Comparison of ENCODE assay signal across 1 cellular context in the genomic region with DNA sequence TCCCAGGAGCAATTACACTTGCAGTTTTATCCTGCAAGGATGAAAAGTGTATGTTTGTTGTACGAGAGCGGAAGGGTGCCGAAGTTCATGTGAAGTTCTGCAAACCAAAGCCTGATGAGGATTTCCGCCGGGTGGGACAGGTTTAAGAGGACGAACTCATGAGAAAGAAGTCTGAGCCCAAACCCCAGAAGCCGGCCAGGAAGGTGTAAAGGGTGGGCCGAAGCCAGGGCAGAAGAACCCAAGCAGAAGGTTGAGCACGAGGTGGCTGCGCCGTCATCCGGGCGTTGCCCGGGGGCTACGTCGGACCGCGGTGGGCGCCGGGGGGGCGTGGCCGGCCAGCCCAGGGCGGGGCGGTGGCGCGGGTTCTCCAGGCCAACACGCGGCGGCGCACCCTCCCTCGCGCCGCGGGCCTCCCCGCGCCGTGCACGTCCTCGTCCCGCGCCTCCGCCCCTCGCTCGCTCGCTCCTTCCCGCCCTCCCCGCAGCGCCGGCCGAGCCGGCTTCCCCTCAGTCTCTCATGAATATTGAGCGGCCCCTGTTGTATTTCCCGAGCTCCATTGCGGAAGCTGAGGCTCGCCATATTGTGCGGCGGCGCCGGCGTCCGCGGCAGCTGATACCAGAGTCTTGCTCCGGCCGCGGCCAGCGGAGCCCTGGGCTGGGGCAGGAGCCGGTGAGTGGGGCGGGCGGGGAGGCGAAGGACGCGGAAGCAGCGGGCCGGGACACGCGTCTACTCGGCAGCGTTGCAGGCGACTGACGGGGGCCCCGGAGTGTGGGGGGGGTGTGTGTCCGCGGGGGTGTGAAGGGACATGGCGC.
TF ChIP-seq lines count a peak whose summit lies in the region.

A gene (plus strand): TSS at position 578 of the 812 bp plus-strand sequence. CDS start 41,996 bp downstream, outside the sequence.

TF ChIP-seq in HepG2, 621 proteins besides CTCF, POLR2A, EP300 and RAD21 (continued from another document and continues in another):
- TF ChIP-seq, protein P1, sequence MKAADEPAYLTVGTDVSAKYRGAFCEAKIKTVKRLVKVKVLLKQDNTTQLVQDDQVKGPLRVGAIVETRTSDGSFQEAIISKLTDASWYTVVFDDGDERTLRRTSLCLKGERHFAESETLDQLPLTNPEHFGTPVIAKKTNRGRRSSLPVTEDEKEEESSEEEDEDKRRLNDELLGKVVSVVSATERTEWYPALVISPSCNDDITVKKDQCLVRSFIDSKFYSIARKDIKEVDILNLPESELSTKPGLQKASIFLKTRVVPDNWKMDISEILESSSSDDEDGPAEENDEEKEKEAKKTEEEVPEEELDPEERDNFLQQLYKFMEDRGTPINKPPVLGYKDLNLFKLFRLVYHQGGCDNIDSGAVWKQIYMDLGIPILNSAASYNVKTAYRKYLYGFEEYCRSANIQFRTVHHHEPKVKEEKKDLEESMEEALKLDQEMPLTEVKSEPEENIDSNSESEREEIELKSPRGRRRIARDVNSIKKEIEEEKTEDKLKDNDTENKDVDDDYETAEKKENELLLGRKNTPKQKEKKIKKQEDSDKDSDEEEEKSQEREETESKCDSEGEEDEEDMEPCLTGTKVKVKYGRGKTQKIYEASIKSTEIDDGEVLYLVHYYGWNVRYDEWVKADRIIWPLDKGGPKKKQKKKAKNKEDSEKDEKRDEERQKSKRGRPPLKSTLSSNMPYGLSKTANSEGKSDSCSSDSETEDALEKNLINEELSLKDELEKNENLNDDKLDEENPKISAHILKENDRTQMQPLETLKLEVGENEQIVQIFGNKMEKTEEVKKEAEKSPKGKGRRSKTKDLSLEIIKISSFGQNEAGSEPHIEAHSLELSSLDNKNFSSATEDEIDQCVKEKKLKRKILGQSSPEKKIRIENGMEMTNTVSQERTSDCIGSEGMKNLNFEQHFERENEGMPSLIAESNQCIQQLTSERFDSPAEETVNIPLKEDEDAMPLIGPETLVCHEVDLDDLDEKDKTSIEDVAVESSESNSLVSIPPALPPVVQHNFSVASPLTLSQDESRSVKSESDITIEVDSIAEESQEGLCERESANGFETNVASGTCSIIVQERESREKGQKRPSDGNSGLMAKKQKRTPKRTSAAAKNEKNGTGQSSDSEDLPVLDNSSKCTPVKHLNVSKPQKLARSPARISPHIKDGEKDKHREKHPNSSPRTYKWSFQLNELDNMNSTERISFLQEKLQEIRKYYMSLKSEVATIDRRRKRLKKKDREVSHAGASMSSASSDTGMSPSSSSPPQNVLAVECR (CRISPR knock-in tag; IDR thresholded peaks at IDR 0.05; ENCODE audit: borderline replicate concordance), result peak; percentile 41; the same call in 1 of the 2 replicates
- TF ChIP-seq SNRNP70 (IDR thresholded peaks at IDR 0.05; ENCODE audit: low read depth, low read length) (no peak), NFATC3 (CRISPR knock-in tag; IDR thresholded peaks at IDR 0.05) (no peak), ZNF720 (CRISPR knock-in tag; IDR thresholded peaks at IDR 0.05) (no peak), SOX5 (CRISPR knock-in tag; IDR thresholded peaks at IDR 0.05; ENCODE audit: borderline replicate concordance) (no peak; the same call in 1 of the 2 replicates), IKZF1 (IDR thresholded peaks at IDR 0.05) (no peak), ZNF776 (CRISPR knock-in tag; IDR thresholded peaks at IDR 0.05) (no peak), ZNF746 (CRISPR knock-in tag; IDR thresholded peaks at IDR 0.05) (no peak; the same call in 1 of the 2 replicates), ZNF337 (CRISPR knock-in tag; IDR thresholded peaks at IDR 0.05; ENCODE audit: borderline replicate concordance, low read depth) (no peak), ZNF207 (IDR thresholded peaks at IDR 0.05; ENCODE audit: borderline replicate concordance) (no peak), ZNF782 (CRISPR knock-in tag; IDR thresholded peaks at IDR 0.05; ENCODE audit: borderline replicate concordance) (no peak), TCF7L2 (IDR thresholded peaks at IDR 0.05; ENCODE audit: low read depth, low read length) (no peak), ZNF501 (CRISPR knock-in tag; IDR thresholded peaks at IDR 0.05) (no peak), SP2 (CRISPR knock-in tag; IDR thresholded peaks at IDR 0.05) (no peak; the same call in 1 of the 2 replicates), ZNF652 (CRISPR knock-in tag; IDR thresholded peaks at IDR 0.05; ENCODE audit: borderline replicate concordance, low read depth) (no peak)
- TF ChIP-seq, protein P2, sequence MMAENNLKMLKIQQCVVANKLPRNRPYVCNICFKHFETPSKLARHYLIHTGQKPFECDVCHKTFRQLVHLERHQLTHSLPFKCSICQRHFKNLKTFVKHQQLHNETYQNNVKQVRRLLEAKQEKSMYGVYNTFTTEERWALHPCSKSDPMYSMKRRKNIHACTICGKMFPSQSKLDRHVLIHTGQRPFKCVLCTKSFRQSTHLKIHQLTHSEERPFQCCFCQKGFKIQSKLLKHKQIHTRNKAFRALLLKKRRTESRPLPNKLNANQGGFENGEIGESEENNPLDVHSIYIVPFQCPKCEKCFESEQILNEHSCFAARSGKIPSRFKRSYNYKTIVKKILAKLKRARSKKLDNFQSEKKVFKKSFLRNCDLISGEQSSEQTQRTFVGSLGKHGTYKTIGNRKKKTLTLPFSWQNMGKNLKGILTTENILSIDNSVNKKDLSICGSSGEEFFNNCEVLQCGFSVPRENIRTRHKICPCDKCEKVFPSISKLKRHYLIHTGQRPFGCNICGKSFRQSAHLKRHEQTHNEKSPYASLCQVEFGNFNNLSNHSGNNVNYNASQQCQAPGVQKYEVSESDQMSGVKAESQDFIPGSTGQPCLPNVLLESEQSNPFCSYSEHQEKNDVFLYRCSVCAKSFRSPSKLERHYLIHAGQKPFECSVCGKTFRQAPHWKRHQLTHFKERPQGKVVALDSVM (CRISPR knock-in tag; IDR thresholded peaks at IDR 0.05), result 0 out of 2 replicates have a peak, but pooled peaks have one; percentile 25
- TF ChIP-seq, protein P3, sequence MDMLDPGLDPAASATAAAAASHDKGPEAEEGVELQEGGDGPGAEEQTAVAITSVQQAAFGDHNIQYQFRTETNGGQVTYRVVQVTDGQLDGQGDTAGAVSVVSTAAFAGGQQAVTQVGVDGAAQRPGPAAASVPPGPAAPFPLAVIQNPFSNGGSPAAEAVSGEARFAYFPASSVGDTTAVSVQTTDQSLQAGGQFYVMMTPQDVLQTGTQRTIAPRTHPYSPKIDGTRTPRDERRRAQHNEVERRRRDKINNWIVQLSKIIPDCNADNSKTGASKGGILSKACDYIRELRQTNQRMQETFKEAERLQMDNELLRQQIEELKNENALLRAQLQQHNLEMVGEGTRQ (IDR thresholded peaks at IDR 0.05; ENCODE audit: low read depth, low read length), result no peak
- TF ChIP-seq, protein P3 (CRISPR knock-in tag; IDR thresholded peaks at IDR 0.05; ENCODE audit: borderline replicate concordance), result no peak
- TF ChIP-seq, protein P4, sequence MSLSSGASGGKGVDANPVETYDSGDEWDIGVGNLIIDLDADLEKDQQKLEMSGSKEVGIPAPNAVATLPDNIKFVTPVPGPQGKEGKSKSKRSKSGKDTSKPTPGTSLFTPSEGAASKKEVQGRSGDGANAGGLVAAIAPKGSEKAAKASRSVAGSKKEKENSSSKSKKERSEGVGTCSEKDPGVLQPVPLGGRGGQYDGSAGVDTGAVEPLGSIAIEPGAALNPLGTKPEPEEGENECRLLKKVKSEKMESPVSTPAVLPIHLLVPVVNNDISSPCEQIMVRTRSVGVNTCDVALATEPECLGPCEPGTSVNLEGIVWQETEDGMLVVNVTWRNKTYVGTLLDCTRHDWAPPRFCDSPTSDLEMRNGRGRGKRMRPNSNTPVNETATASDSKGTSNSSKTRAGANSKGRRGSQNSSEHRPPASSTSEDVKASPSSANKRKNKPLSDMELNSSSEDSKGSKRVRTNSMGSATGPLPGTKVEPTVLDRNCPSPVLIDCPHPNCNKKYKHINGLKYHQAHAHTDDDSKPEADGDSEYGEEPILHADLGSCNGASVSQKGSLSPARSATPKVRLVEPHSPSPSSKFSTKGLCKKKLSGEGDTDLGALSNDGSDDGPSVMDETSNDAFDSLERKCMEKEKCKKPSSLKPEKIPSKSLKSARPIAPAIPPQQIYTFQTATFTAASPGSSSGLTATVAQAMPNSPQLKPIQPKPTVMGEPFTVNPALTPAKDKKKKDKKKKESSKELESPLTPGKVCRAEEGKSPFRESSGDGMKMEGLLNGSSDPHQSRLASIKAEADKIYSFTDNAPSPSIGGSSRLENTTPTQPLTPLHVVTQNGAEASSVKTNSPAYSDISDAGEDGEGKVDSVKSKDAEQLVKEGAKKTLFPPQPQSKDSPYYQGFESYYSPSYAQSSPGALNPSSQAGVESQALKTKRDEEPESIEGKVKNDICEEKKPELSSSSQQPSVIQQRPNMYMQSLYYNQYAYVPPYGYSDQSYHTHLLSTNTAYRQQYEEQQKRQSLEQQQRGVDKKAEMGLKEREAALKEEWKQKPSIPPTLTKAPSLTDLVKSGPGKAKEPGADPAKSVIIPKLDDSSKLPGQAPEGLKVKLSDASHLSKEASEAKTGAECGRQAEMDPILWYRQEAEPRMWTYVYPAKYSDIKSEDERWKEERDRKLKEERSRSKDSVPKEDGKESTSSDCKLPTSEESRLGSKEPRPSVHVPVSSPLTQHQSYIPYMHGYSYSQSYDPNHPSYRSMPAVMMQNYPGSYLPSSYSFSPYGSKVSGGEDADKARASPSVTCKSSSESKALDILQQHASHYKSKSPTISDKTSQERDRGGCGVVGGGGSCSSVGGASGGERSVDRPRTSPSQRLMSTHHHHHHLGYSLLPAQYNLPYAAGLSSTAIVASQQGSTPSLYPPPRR (CRISPR knock-in tag; IDR thresholded peaks at IDR 0.05; ENCODE audit: borderline replicate concordance), result no peak
- TF ChIP-seq, protein P5, sequence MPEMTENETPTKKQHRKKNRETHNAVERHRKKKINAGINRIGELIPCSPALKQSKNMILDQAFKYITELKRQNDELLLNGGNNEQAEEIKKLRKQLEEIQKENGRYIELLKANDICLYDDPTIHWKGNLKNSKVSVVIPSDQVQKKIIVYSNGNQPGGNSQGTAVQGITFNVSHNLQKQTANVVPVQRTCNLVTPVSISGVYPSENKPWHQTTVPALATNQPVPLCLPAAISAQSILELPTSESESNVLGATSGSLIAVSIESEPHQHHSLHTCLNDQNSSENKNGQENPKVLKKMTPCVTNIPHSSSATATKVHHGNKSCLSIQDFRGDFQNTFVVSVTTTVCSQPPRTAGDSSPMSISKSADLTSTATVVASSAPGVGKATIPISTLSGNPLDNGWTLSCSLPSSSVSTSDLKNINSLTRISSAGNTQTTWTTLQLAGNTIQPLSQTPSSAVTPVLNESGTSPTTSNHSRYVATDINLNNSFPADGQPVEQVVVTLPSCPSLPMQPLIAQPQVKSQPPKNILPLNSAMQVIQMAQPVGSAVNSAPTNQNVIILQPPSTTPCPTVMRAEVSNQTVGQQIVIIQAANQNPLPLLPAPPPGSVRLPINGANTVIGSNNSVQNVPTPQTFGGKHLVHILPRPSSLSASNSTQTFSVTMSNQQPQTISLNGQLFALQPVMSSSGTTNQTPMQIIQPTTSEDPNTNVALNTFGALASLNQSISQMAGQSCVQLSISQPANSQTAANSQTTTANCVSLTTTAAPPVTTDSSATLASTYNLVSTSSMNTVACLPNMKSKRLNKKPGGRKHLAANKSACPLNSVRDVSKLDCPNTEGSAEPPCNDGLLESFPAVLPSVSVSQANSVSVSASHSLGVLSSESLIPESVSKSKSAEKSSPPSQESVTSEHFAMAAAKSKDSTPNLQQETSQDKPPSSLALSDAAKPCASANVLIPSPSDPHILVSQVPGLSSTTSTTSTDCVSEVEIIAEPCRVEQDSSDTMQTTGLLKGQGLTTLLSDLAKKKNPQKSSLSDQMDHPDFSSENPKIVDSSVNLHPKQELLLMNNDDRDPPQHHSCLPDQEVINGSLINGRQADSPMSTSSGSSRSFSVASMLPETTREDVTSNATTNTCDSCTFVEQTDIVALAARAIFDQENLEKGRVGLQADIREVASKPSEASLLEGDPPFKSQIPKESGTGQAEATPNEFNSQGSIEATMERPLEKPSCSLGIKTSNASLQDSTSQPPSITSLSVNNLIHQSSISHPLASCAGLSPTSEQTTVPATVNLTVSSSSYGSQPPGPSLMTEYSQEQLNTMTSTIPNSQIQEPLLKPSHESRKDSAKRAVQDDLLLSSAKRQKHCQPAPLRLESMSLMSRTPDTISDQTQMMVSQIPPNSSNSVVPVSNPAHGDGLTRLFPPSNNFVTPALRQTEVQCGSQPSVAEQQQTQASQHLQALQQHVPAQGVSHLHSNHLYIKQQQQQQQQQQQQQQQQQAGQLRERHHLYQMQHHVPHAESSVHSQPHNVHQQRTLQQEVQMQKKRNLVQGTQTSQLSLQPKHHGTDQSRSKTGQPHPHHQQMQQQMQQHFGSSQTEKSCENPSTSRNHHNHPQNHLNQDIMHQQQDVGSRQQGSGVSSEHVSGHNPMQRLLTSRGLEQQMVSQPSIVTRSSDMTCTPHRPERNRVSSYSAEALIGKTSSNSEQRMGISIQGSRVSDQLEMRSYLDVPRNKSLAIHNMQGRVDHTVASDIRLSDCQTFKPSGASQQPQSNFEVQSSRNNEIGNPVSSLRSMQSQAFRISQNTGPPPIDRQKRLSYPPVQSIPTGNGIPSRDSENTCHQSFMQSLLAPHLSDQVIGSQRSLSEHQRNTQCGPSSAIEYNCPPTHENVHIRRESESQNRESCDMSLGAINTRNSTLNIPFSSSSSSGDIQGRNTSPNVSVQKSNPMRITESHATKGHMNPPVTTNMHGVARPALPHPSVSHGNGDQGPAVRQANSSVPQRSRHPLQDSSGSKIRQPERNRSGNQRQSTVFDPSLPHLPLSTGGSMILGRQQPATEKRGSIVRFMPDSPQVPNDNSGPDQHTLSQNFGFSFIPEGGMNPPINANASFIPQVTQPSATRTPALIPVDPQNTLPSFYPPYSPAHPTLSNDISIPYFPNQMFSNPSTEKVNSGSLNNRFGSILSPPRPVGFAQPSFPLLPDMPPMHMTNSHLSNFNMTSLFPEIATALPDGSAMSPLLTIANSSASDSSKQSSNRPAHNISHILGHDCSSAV (CRISPR knock-in tag; IDR thresholded peaks at IDR 0.05; ENCODE audit: borderline replicate concordance), result no peak
- TF ChIP-seq, protein P6, sequence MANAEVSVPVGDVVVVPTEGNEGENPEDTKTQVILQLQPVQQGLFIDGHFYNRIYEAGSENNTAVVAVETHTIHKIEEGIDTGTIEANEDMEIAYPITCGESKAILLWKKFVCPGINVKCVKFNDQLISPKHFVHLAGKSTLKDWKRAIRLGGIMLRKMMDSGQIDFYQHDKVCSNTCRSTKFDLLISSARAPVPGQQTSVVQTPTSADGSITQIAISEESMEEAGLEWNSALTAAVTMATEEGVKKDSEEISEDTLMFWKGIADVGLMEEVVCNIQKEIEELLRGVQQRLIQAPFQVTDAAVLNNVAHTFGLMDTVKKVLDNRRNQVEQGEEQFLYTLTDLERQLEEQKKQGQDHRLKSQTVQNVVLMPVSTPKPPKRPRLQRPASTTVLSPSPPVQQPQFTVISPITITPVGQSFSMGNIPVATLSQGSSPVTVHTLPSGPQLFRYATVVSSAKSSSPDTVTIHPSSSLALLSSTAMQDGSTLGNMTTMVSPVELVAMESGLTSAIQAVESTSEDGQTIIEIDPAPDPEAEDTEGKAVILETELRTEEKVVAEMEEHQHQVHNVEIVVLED (CRISPR knock-in tag; IDR thresholded peaks at IDR 0.05; ENCODE audit: borderline replicate concordance), result peak; percentile 70
- TF ChIP-seq, protein P7, sequence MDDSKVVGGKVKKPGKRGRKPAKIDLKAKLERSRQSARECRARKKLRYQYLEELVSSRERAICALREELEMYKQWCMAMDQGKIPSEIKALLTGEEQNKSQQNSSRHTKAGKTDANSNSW (CRISPR knock-in tag; IDR thresholded peaks at IDR 0.05; ENCODE audit: borderline replicate concordance), result no peak
